11 cellular contexts compared by ENCODE assay signal in genomic region chr7:37247881-37248280, GRCh38.
DNase-seq lines count a peak whose midpoint lies in the region; ATAC-seq and TF ChIP-seq lines count a peak whose summit lies in the region.
"Had no signal": no experiment of that assay in that cellular context is flagged by ENCODE, and none has a peak within 500 bp of the region (broad histone marks: within the 10 kb centered on the region; RNA-seq: fewer than 3 reads in every experiment).

No MANE protein-coding gene starts in this region.

- no peak for TF ChIP-seq POLR2A in gastroesophageal sphincter (IDR thresholded peaks at IDR 0.05)
- TF ChIP-seq POLR2A in ovary (IDR thresholded peaks at IDR 0.05) = no peak
- no peak for TF ChIP-seq POLR2A in GM18505 (IDR thresholded peaks at IDR 0.05; ENCODE audit: borderline replicate concordance, extremely low read depth, insufficient read depth, insufficient read length)

- DNase-seq in HT1080 (ENCODE audit: low read depth) (peak; percentile 66), T-helper 17 cell (no peak), ovary (peak; percentile 36 to 58 (median 45)), superior temporal gyrus (ENCODE audit: extremely low spot score) (no peak)
- no peak for DNase-seq in activated CD4-positive, alpha-beta T cell treated with anti-CD3 and anti-CD28 coated beads for 4 hours
- DNase-seq: activated B cell treated with CpG ODN at 0.5 μM for 24 hours, DND-41, transverse colon had no signal

- no peak overlapping the region for H3K4me3 Mint-ChIP-seq in T-helper 17 cell
- H3K4me3 Mint-ChIP-seq: activated B cell treated with CpG ODN at 0.5 μM for 24 hours had no signal

- 26 to 40% methylated on average over 2 of the region's 2 CpGs for WGBS in gastroesophageal sphincter (ENCODE audit: low coverage in 1 of 2), 2 donors
- 4 to 8% (median 7%) methylated on average over 2 of the region's 2 CpGs for WGBS in ovary, 3 donors

- TF ChIP-seq CTCF in gastroesophageal sphincter (IDR thresholded peaks at IDR 0.05) (no peak), ovary (IDR thresholded peaks at IDR 0.05) (no peak)

- H3K27me3 Mint-ChIP-seq in T-helper 17 cell = no peaks in the 10 kb centered on the region
- H3K27me3 Mint-ChIP-seq: activated B cell treated with CpG ODN at 0.5 μM for 24 hours had no signal

- peak overlapping the region; percentile 62 for H3K27ac Mint-ChIP-seq in T-helper 17 cell
- H3K27ac Mint-ChIP-seq: activated B cell treated with CpG ODN at 0.5 μM for 24 hours had no signal

- H3K27me3 ChIP-seq in gastroesophageal sphincter (no peaks in the 10 kb centered on the region), ovary (no peaks in the 10 kb centered on the region)
- H3K27me3 ChIP-seq: transverse colon had no signal

- peaks cover 0 to 6% (median 6%) of the 10 kb centered on the region in 3 donors for H3K4me1 ChIP-seq in gastroesophageal sphincter
- peaks cover 7% of the 10 kb centered on the region for H3K4me1 ChIP-seq in ovary (ENCODE audit: insufficient read depth)
- H3K4me1 ChIP-seq: transverse colon had no signal

- H3K4me1 Mint-ChIP-seq in T-helper 17 cell = peaks cover 30% of the 10 kb centered on the region

- H3K9me3 ChIP-seq in T-helper 17 cell (ENCODE audit: control insufficient read depth, low read length, poor library complexity, severe bottlenecking) (no peaks in the 10 kb centered on the region), gastroesophageal sphincter (no peaks in the 10 kb centered on the region), ovary (no peaks in the 10 kb centered on the region)
- H3K9me3 ChIP-seq: transverse colon had no signal

- TF ChIP-seq EP300 in gastroesophageal sphincter (IDR thresholded peaks at IDR 0.05) (no peak), ovary (IDR thresholded peaks at IDR 0.05) (no peak)

- H3K36me3 ChIP-seq in gastroesophageal sphincter = no peaks in the 10 kb centered on the region
- no peaks in the 10 kb centered on the region for H3K36me3 ChIP-seq in ovary
- H3K36me3 ChIP-seq: transverse colon had no signal

- ATAC-seq in T-helper 17 cell (no peak), gastroesophageal sphincter (peak; percentile 79), GM18505 (IDR thresholded peaks at IDR 0.05; ENCODE audit: unreplicated experiment) (no peak), GM21526 (IDR thresholded peaks at IDR 0.05; ENCODE audit: low FRiP score, unreplicated experiment) (no peak)

- intact Hi-C loops in ovary (cut with DNase I) = no loop called here

- H3K36me3 Mint-ChIP-seq in T-helper 17 cell (ENCODE audit: low read depth) = no peaks in the 10 kb centered on the region

- H3K4me3 ChIP-seq in gastroesophageal sphincter = no peak overlapping the region
- no peak overlapping the region for H3K4me3 ChIP-seq in ovary
- H3K4me3 ChIP-seq: transverse colon had no signal

- H3K27ac ChIP-seq in gastroesophageal sphincter (peak overlapping the region in 3 of 4 donors; percentile 37 to 52 (median 42)), ovary (peak overlapping the region in 1 of 2 donors; percentile 26)

Comparison
In these comparisons a context has a peak if more than half of its experiments do, and no peak if none do; other contexts are left out.
1. DNase-seq: peak in HT1080 (single experiment) and ovary (5 of 5); none in T-helper 17 cell (0 of 3), superior temporal gyrus (single experiment) and activated CD4-positive, alpha-beta T cell treated with anti-CD3 and anti-CD28 coated beads for 4 hours (0 of 2).